In the genomic region with DNA sequence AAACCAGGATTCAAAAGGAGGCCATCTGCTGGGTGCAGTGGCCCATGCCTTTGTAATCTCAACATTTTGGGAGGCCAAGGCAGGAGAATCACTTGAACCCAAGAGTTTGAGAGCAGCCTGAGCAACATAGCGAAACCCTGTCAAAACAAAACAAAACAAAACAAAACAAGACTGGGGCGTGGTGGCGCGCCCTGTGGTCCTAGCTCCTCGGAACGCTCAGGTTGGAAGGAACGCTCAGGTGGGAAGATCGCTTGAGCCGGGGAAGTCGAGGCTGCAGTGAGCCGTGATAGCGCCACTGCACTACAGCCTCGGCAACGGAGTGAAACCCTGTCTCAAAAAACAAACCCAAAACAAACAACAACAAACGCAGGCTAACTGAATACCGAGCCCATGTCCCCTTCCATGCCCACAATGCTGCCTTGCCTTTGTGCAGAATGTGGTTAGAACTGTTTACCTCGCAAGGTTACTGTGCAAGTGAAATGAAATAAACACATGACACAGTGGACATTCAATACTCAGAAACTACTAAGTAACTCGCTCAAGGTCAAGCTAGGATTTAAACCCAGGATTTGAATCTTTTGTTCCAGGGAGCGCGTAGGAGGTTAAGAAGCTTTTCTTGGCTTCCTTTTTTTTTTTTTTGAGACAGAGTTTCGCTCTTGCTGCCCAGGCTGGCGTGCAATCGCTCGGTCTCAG, we compare ENCODE assay signal across 8 cellular contexts. TPM values are rescaled to one million over a fixed set of nuclear protein-coding genes. Genes with fewer than 3 reads are reported as not detected.
DNase-seq lines count a peak whose midpoint lies in the region; ATAC-seq, FAIRE-seq and TF ChIP-seq lines count a peak whose summit lies in the region.

No MANE protein-coding gene starts in this region.

- H3K4me3 Mint-ChIP-seq in activated T-cell treated with anti-CD3 and anti-CD28 coated beads, Interleukin-2, amount 50 U/mL, for 24 hours: peak overlapping the region; percentile 99
- peak overlapping the region; percentile 88 to 100 (median 94) for H3K4me3 Mint-ChIP-seq in naive thymus-derived CD4-positive, alpha-beta T cell

- H3K27ac Mint-ChIP-seq in activated T-cell treated with anti-CD3 and anti-CD28 coated beads, Interleukin-2, amount 50 U/mL, for 24 hours: peak overlapping the region; percentile 99
- H3K27ac Mint-ChIP-seq in naive thymus-derived CD4-positive, alpha-beta T cell: peak overlapping the region; percentile 93 to 100 (median 99)

- BruUV-seq in endothelial cell of umbilical vein (replicated peaks; lab: Mats Ljungman, UMichigan): no TSS peak

- peak overlapping the region; percentile 87 for H3K9ac ChIP-seq in endothelial cell of umbilical vein (replicated peaks; ENCODE audit: extremely low read depth, insufficient read depth, low read length)

- no peaks in the 10 kb centered on the region for H3K9me3 Mint-ChIP-seq in activated T-cell treated with anti-CD3 and anti-CD28 coated beads, Interleukin-2, amount 50 U/mL, for 24 hours
- H3K9me3 Mint-ChIP-seq in naive thymus-derived CD4-positive, alpha-beta T cell: peaks cover 0 to 6% (median 0%) of the 10 kb centered on the region in 11 donors

- H3K36me3 Mint-ChIP-seq in activated T-cell treated with anti-CD3 and anti-CD28 coated beads, Interleukin-2, amount 50 U/mL, for 24 hours (ENCODE audit: low read depth): peaks cover 34% of the 10 kb centered on the region
- H3K36me3 Mint-ChIP-seq in naive thymus-derived CD4-positive, alpha-beta T cell: peaks cover 4 to 21% (median 13%) of the 10 kb centered on the region in 5 donors

- H2AFZ ChIP-seq in endothelial cell of umbilical vein (ENCODE audit: low read depth, low read length): peak overlapping the region; percentile 87

- no peaks in the 10 kb centered on the region for H3K27me3 ChIP-seq in endothelial cell of umbilical vein (ENCODE audit: control insufficient read depth in 2 of 2, insufficient read depth in 2 of 2, low read length in 2 of 2)
- no peaks in the 10 kb centered on the region for H3K27me3 ChIP-seq in naive thymus-derived CD4-positive, alpha-beta T cell (ENCODE audit: control insufficient read depth in 2 of 2, insufficient read depth in 2 of 2, low read length in 2 of 2)

- DNase-seq in activated T-cell treated with anti-CD3 and anti-CD28 coated beads, Interleukin-2, amount 50 U/mL, for 24 hours: no peak
- DNase-seq in activated T-cell treated with anti-CD3 and anti-CD28 coated beads, Interleukin-2, amount 50 U/mL, for 48 hours: no peak
- no peak for DNase-seq in RWPE1 (ENCODE audit: low spot score)
- peak; percentile 44 for DNase-seq in endothelial cell of umbilical vein (ENCODE audit: low read depth, low spot score)
- no peak for DNase-seq in naive thymus-derived CD4-positive, alpha-beta T cell
- DNase-seq in dedifferentiated amniotic fluid mesenchymal stem cell (ENCODE audit: extremely low spot score): no peak
- DNase-seq in NCI-H146 treated with DMSO at 0.1 percent for 48 hours (lab: John Stamatoyannopoulos, UW; ENCODE audit: unreplicated experiment): no peak

- peaks cover 0 to 3% of the 10 kb centered on the region in 2 experiments for H3K36me3 ChIP-seq in endothelial cell of umbilical vein (ENCODE audit: control insufficient read depth in 2 of 2, extremely low read depth in 1 of 2, insufficient read depth in 2 of 2, low read length in 2 of 2)
- H3K36me3 ChIP-seq in naive thymus-derived CD4-positive, alpha-beta T cell (ENCODE audit: control insufficient read depth in 2 of 3, insufficient read depth in 3 of 3, low read length in 3 of 3): peaks cover 0 to 16% (median 0%) of the 10 kb centered on the region in 3 experiments

- no peaks in the 10 kb centered on the region for H4K20me1 ChIP-seq in endothelial cell of umbilical vein (replicated peaks; ENCODE audit: control insufficient read depth, extremely low read depth, insufficient read depth, low read length)

- peak overlapping the region; percentile 31 to 94 (median 67) for H3K4me3 ChIP-seq in endothelial cell of umbilical vein (replicated peaks in 1 of 3; ENCODE audit: insufficient read depth in 1 of 3, low read depth in 1 of 3, low read length in 3 of 3)
- peak overlapping the region; percentile 82 for H3K4me3 ChIP-seq in naive thymus-derived CD4-positive, alpha-beta T cell (ENCODE audit: low read length)

- dilution Hi-C loops in endothelial cell of umbilical vein (cut with MboI; ENCODE audit: extremely low pct_ligation_motif_present, low sequenced_read_pairs): no loop called here

- CTCF ChIA-PET in RWPE1 (lab: Yijun Ruan, JAX) (no interaction called here), endothelial cell of umbilical vein (lab: Charles Lee) (interaction anchor here (1.3 to 2.1 kb wide), 3 partner anchors 14 to 144 kb away, joined by 5 to 12 read pairs (median 10); partner anchors contain the start of genes KATNBL1 and LPCAT4)
- CTCF ChIA-PET in naive thymus-derived CD4-positive, alpha-beta T cell (lab: Charles Lee): interaction anchor here (1.1 to 1.3 kb wide), 2 partner anchors 13 to 144 kb away, joined by 3 read pairs; no protein-coding TSS in a partner anchor

- POLR2A ChIA-PET in RWPE1 (lab: Yijun Ruan, JAX; ENCODE audit: low non-redundant PET) (interaction anchor here (0.6 to 0.8 kb wide), 2 partner anchors 71 to 145 kb away, joined by 4 read pairs; no protein-coding TSS in a partner anchor), endothelial cell of umbilical vein (lab: Charles Lee) (no interaction called here)
- POLR2A ChIA-PET in naive thymus-derived CD4-positive, alpha-beta T cell (lab: Charles Lee): interaction anchor here (0.6 to 3.4 kb wide), 11 partner anchors 9 to 762 kb away, joined by 3 to 23 read pairs (median 6); partner anchors contain the start of genes EMC7, GOLGA8B, KATNBL1 and LPCAT4

- peaks cover 21% of the 10 kb centered on the region for H3K79me2 ChIP-seq in endothelial cell of umbilical vein (ENCODE audit: control insufficient read depth, insufficient read depth, low read length)

- TF ChIP-seq CTCF in RWPE1 (conservative IDR thresholded peaks at IDR 0.05; ENCODE audit: low read depth) (no peak), endothelial cell of umbilical vein (IDR thresholded peaks at IDR 0.05; ENCODE audit: extremely low read depth in 1 of 2, insufficient read depth in 1 of 2, low read depth in 1 of 2, low read length in 2 of 2) (no peak)

- peaks cover 34% of the 10 kb centered on the region for H3K4me1 Mint-ChIP-seq in activated T-cell treated with anti-CD3 and anti-CD28 coated beads, Interleukin-2, amount 50 U/mL, for 24 hours (ENCODE audit: low read depth)
- peaks cover 9 to 35% (median 30%) of the 10 kb centered on the region in 7 donors for H3K4me1 Mint-ChIP-seq in naive thymus-derived CD4-positive, alpha-beta T cell

- no peaks in the 10 kb centered on the region for H3K9me3 ChIP-seq in endothelial cell of umbilical vein (replicated peaks; ENCODE audit: control insufficient read depth, insufficient read depth, low read length)
- no peaks in the 10 kb centered on the region for H3K9me3 ChIP-seq in naive thymus-derived CD4-positive, alpha-beta T cell (ENCODE audit: control insufficient read depth in 2 of 3, low read length in 3 of 3)

- peak; percentile 76 for FAIRE-seq in endothelial cell of umbilical vein (lab: Jason Lieb, UNC)

- no peak for TF ChIP-seq POLR2A in endothelial cell of umbilical vein (IDR thresholded peaks at IDR 0.05; ENCODE audit: low read depth, low read length)

- no peak for ATAC-seq in naive thymus-derived CD4-positive, alpha-beta T cell
- ATAC-seq in GM21528 (IDR thresholded peaks at IDR 0.05; ENCODE audit: low FRiP score, unreplicated experiment): no peak

- H3K9me1 ChIP-seq in endothelial cell of umbilical vein (replicated peaks; ENCODE audit: control insufficient read depth, extremely low read depth, insufficient read depth, low read length): no peaks in the 10 kb centered on the region

- intact Hi-C loops in endothelial cell of umbilical vein (cut with micrococcal nuclease): loop anchor here (1.0 to 10.0 kb wide), 7 partner anchors 14 to 211 kb away; partner anchors contain the start of genes EMC7, GOLGA8A, KATNBL1 and LPCAT4
- intact Hi-C loops in naive thymus-derived CD4-positive, alpha-beta T cell (cut with micrococcal nuclease): loop anchor here (1.0 to 10.0 kb wide), 4 partner anchors 14 to 741 kb away; partner anchors contain the start of genes AQR (in 1 of the 2), GOLGA8A (in 1 of the 2), GOLGA8B (in 1 of the 2) and KATNBL1 (in 1 of the 2)

- H3K27ac ChIP-seq in RWPE1 (peak overlapping the region; percentile 93), endothelial cell of umbilical vein (ENCODE audit: insufficient read depth, low read depth, low read length) (peak overlapping the region; percentile 40)
- peak overlapping the region; percentile 83 for H3K27ac ChIP-seq in naive thymus-derived CD4-positive, alpha-beta T cell (ENCODE audit: low read depth, low read length)

- H3K4me2 ChIP-seq in endothelial cell of umbilical vein (ENCODE audit: insufficient read depth, low read length): peak overlapping the region; percentile 79

- no peaks in the 10 kb centered on the region for H3K27me3 Mint-ChIP-seq in activated T-cell treated with anti-CD3 and anti-CD28 coated beads, Interleukin-2, amount 50 U/mL, for 24 hours
- peaks cover 0 to 5% (median 0%) of the 10 kb centered on the region in 5 donors for H3K27me3 Mint-ChIP-seq in naive thymus-derived CD4-positive, alpha-beta T cell

- H3K4me1 ChIP-seq in endothelial cell of umbilical vein (ENCODE audit: control insufficient read depth, extremely low read depth, insufficient read depth, low read length): peaks cover 9% of the 10 kb centered on the region
- peaks cover 5 to 13% of the 10 kb centered on the region in 2 donors for H3K4me1 ChIP-seq in naive thymus-derived CD4-positive, alpha-beta T cell (ENCODE audit: control insufficient read depth in 2 of 2, insufficient read depth in 2 of 2, low read length in 2 of 2)

RNA-seq across cellular contexts. Expression of gene EMC4, which starts 0.8 kb away (rescaled TPM):
- 109 and 123 TPM in 2 replicates for total RNA-seq in endothelial cell of umbilical vein
- polyA plus RNA-seq in endothelial cell of umbilical vein: 97.4 and 108 TPM in 2 replicates
- 129 and 139 TPM in 2 replicates for polyA plus RNA-seq in endothelial cell of umbilical vein (2011; cell fraction: cytosol; rRNA removed)
- polyA plus RNA-seq in endothelial cell of umbilical vein (2011; cell fraction: nucleus; rRNA removed): 68.7 and 85.4 TPM in 2 replicates
- 98.2 and 145 TPM in 2 replicates for polyA plus RNA-seq in endothelial cell of umbilical vein (2012)
- polyA minus RNA-seq in endothelial cell of umbilical vein: 44.0 and 55.1 TPM in 2 replicates
- 40.1 TPM for polyA minus RNA-seq in endothelial cell of umbilical vein (2011; cell fraction: cytosol; rRNA and poly(A)+ RNA removed)
- polyA minus RNA-seq in endothelial cell of umbilical vein (2011; cell fraction: nucleus; rRNA and poly(A)+ RNA removed): 21.7 and 30.9 TPM in 2 replicates
- 10 to 100 TPM; 62.4 to 83.8 (median 65.5) TPM for total RNA-seq in naive thymus-derived CD4-positive, alpha-beta T cell
- polyA plus RNA-seq in naive thymus-derived CD4-positive, alpha-beta T cell: 100 to 1,000 TPM; 166 to 212 TPM

RNA-seq across cellular contexts. Expression of gene KATNBL1, which starts 14.2 kb away (rescaled TPM):
- 56.8 and 57.9 TPM in 2 replicates for total RNA-seq in endothelial cell of umbilical vein
- polyA plus RNA-seq in endothelial cell of umbilical vein: 10.7 and 14.1 TPM in 2 replicates
- 17.1 and 21.8 TPM in 2 replicates for polyA plus RNA-seq in endothelial cell of umbilical vein (2011; cell fraction: cytosol; rRNA removed)
- 42.2 and 58.2 TPM in 2 replicates for polyA plus RNA-seq in endothelial cell of umbilical vein (2011; cell fraction: nucleus; rRNA removed)
- polyA plus RNA-seq in endothelial cell of umbilical vein (2012): 30.4 and 42.5 TPM in 2 replicates
- 15.3 and 23.9 TPM in 2 replicates for polyA minus RNA-seq in endothelial cell of umbilical vein
- 5.4 TPM for polyA minus RNA-seq in endothelial cell of umbilical vein (2011; cell fraction: cytosol; rRNA and poly(A)+ RNA removed)
- 46.5 and 64.3 TPM in 2 replicates for polyA minus RNA-seq in endothelial cell of umbilical vein (2011; cell fraction: nucleus; rRNA and poly(A)+ RNA removed)
- 10 to 100 TPM; 21.8 to 40.3 (median 33.0) TPM for total RNA-seq in naive thymus-derived CD4-positive, alpha-beta T cell
- polyA plus RNA-seq in naive thymus-derived CD4-positive, alpha-beta T cell: 10 to 100 TPM; 32.9 to 41.1 TPM

Comparison
In these comparisons a context has a peak if more than half of its experiments do, and no peak if none do; other contexts are left out.
1. H3K27ac ChIP-seq: peak in every context shown above with its lines; median percentile 93 in RWPE1; 83 in naive thymus-derived CD4-positive, alpha-beta T cell; 40 in endothelial cell of umbilical vein.